In the genomic region with DNA sequence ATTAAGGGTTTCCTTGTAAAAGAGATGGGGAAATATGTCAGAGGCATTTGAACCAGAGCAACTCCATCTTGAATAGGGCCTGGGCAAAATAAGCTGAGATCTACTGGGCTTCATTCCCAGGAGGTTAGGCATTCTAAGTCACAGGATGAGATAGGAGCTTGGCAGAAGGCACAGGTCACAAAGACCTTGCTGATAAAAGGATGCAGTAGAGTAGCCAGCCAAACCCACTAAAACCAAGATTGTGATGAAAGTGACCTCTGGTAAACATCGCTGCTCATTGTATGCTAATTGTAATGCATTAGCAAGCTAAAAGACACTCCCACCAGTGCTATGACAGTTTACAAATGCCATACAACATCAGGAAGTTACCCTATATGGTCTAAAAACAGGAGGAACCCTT, we compare ENCODE assay signal across 27 cellular contexts.
"Had no signal": no experiment of that assay in that cellular context is flagged by ENCODE, and none has a peak within 500 bp of the region (broad histone marks: within the 10 kb centered on the region; RNA-seq: fewer than 3 reads in every experiment).

No MANE protein-coding gene starts in this region.

- H3K4me1 Mint-ChIP-seq: naive thymus-derived CD4-positive, alpha-beta T cell; natural killer cell; nephron; neural progenitor cell; stimulated activated effector memory CD8-positive, alpha-beta T cell treated with anti-CD3 and anti-CD28 coated beads, Interleukin-12 subunit alpha, Interleukin-12 subunit beta, amount 100 ng/mL, for 72 hours; stimulated activated naive B cell treated with anti-CD40 and anti-IgM and Interleukin-4, amounts not matched to agents 10 μg/mL and 1 μg/mL and 100 μg/mL, for 72 hours had no signal

- H3K4me3 Mint-ChIP-seq: naive thymus-derived CD4-positive, alpha-beta T cell; natural killer cell; nephron; neural progenitor cell; stimulated activated effector memory CD8-positive, alpha-beta T cell treated with anti-CD3 and anti-CD28 coated beads, Interleukin-12 subunit alpha, Interleukin-12 subunit beta, amount 100 ng/mL, for 72 hours; stimulated activated naive B cell treated with anti-CD40 and anti-IgM and Interleukin-4, amounts not matched to agents 10 μg/mL and 1 μg/mL and 100 μg/mL, for 72 hours; stimulated activated naive CD8-positive, alpha-beta T cell treated with anti-CD3 and anti-CD28 coated beads, Interleukin-15, Interleukin-2, amounts not matched to agents 100 ng/mL and 50 ng/mL, for 24 hours; type B pancreatic cell had no signal

- ATAC-seq: naive thymus-derived CD4-positive, alpha-beta T cell; natural killer cell; pancreas; right cardiac atrium; right lobe of liver; stimulated activated effector memory CD8-positive, alpha-beta T cell treated with anti-CD3 and anti-CD28 coated beads, Interleukin-12 subunit alpha, Interleukin-12 subunit beta, amount 100 ng/mL, for 72 hours; stimulated activated naive B cell treated with anti-CD40 and anti-IgM and Interleukin-4, amounts not matched to agents 10 μg/mL and 1 μg/mL and 100 μg/mL, for 72 hours; upper lobe of right lung had no signal

- H3K9ac ChIP-seq: neural progenitor cell had no signal

- H3K4me3 ChIP-seq: neural progenitor cell, pancreas, prostate gland, right lobe of liver, sigmoid colon, stomach, tibial artery, transverse colon, upper lobe of right lung, uterus had no signal

- H3K9me3 ChIP-seq: neutrophil, pancreas, prostate gland, right lobe of liver, tibial artery, transverse colon, upper lobe of right lung, uterus had no signal

- H3K27me3 ChIP-seq: neural progenitor cell, neutrophil, pancreas, right lobe of liver, sigmoid colon, stomach, tibial artery, transverse colon, upper lobe of right lung, uterus had no signal

- DNase-seq: naive thymus-derived CD4-positive, alpha-beta T cell; natural killer cell; nucleus accumbens; pancreas; retina; right cardiac atrium; right lobe of liver; sigmoid colon; small intestine; stimulated activated CD4-positive, alpha-beta T cell treated with anti-CD3 and anti-CD28 coated beads, Interleukin-15, amount 100 ng/mL, for 24 hours; stimulated activated CD4-positive, alpha-beta T cell treated with anti-CD3 and anti-CD28 coated beads, Interleukin-2, amount 100 ng/mL, for 24 hours; stimulated activated CD4-positive, alpha-beta T cell treated with anti-CD3 and anti-CD28 coated beads, Interleukin-2, amount 100 ng/mL, for 48 hours; stimulated activated CD4-positive, alpha-beta T cell treated with anti-CD3 and anti-CD28 coated beads, Interleukin-4, amount 100 ng/mL, for 24 hours; stimulated activated naive B cell treated with anti-CD40 and anti-IgM and Interleukin-4, amounts not matched to agents 10 μg/mL and 1 μg/mL and 100 μg/mL, for 72 hours; stimulated activated naive CD4-positive, alpha-beta T cell treated with Interleukin-2 at 50 U/mL for 16 hours; stomach; tibial artery; transverse colon; upper lobe of right lung; uterus had no signal

- H3K4me1 ChIP-seq: neural progenitor cell, pancreas, prostate gland, sigmoid colon, stomach, tibial artery, transverse colon, upper lobe of right lung, uterus had no signal

- H3K36me3 ChIP-seq: neural progenitor cell, neutrophil, pancreas, prostate gland, right lobe of liver, sigmoid colon, stomach, tibial artery, transverse colon, upper lobe of right lung, uterus had no signal

- H3K4me2 ChIP-seq: neural progenitor cell had no signal

- H3K27me3 Mint-ChIP-seq: naive thymus-derived CD4-positive, alpha-beta T cell; stimulated activated naive B cell treated with anti-CD40 and anti-IgM and Interleukin-4, amounts not matched to agents 10 μg/mL and 1 μg/mL and 100 μg/mL, for 72 hours; stimulated activated naive CD8-positive, alpha-beta T cell treated with anti-CD3 and anti-CD28 coated beads, Interleukin-15, Interleukin-2, amounts not matched to agents 100 ng/mL and 50 ng/mL, for 24 hours; type B pancreatic cell had no signal

- H3K27ac ChIP-seq: neural progenitor cell, neutrophil, pancreas, prostate gland, right lobe of liver, sigmoid colon, stomach, tibial artery, transverse colon, upper lobe of right lung, uterus had no signal

- H3K36me3 Mint-ChIP-seq: naive thymus-derived CD4-positive, alpha-beta T cell; neural progenitor cell; stimulated activated effector memory CD8-positive, alpha-beta T cell treated with anti-CD3 and anti-CD28 coated beads, Interleukin-12 subunit alpha, Interleukin-12 subunit beta, amount 100 ng/mL, for 72 hours; stimulated activated naive B cell treated with anti-CD40 and anti-IgM and Interleukin-4, amounts not matched to agents 10 μg/mL and 1 μg/mL and 100 μg/mL, for 72 hours; type B pancreatic cell had no signal

- H3K27ac Mint-ChIP-seq: naive thymus-derived CD4-positive, alpha-beta T cell; natural killer cell; nephron; neural progenitor cell; stimulated activated effector memory CD8-positive, alpha-beta T cell treated with anti-CD3 and anti-CD28 coated beads, Interleukin-12 subunit alpha, Interleukin-12 subunit beta, amount 100 ng/mL, for 72 hours; stimulated activated naive B cell treated with anti-CD40 and anti-IgM and Interleukin-4, amounts not matched to agents 10 μg/mL and 1 μg/mL and 100 μg/mL, for 72 hours; stimulated activated naive CD8-positive, alpha-beta T cell treated with anti-CD3 and anti-CD28 coated beads, Interleukin-15, Interleukin-2, amounts not matched to agents 100 ng/mL and 50 ng/mL, for 24 hours; type B pancreatic cell had no signal
